ENCODE assay signal across 8 cellular contexts in the genomic region with DNA sequence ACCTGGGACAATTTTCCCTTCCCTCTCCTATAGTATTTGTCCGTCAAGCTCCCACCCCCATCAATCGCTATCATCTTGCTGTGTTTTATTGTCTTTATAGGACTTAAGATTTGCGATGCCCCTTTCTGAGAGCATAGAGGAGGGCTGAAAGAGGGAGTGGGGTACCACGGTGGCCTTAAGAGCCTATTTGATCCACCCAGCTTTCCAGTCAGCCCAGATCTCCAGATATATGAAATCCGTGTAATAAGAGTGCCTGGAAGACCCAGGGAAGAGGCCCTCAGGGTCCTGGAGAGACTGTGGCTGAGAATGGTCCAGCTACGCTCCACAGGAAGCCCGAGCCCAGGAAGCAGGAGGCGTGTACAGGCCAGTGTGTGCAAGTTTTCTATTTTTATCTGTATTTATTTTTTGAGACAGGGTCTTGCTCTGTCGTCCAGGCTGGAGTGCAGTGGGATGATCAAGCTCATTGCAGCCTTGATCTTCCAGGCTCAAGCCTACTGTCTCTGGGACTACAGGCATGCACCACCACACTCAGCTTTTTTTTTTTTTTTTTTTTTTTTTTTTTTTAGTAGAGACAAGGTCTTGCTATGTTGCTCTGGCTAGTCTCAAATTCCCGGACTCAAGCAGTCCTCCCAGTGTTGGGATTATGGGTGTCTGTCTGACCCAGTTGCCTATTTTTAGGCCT. TPM values are rescaled to one million over a fixed set of nuclear protein-coding genes. Genes with fewer than 3 reads are reported as not detected.
DNase-seq lines count a peak whose midpoint lies in the region; ATAC-seq and TF ChIP-seq lines count a peak whose summit lies in the region.

No MANE protein-coding gene starts in this region.

- no peaks in the 10 kb centered on the region for H3K9me3 Mint-ChIP-seq in activated naive CD4-positive, alpha-beta T cell treated with anti-CD3 and anti-CD28 coated beads for 36 hours
- no peaks in the 10 kb centered on the region for H3K9me3 Mint-ChIP-seq in activated naive CD8-positive, alpha-beta T cell (ENCODE audit: low read depth)

- H3K27me3 ChIP-seq in right lobe of liver (no peaks in the 10 kb centered on the region), tibial nerve (no peaks in the 10 kb centered on the region)

- H3K27ac ChIP-seq in right lobe of liver: peak overlapping the region; percentile 66 to 81 (median 78)
- peak overlapping the region in 3 of 4 donors; percentile 86 to 93 (median 92) for H3K27ac ChIP-seq in tibial nerve

- no peaks in the 10 kb centered on the region for H3K9me3 ChIP-seq in right lobe of liver
- H3K9me3 ChIP-seq in tibial nerve: no peaks in the 10 kb centered on the region

- no peaks in the 10 kb centered on the region for H3K27me3 Mint-ChIP-seq in activated naive CD4-positive, alpha-beta T cell treated with anti-CD3 and anti-CD28 coated beads for 36 hours (ENCODE audit: low read depth)
- no peaks in the 10 kb centered on the region for H3K27me3 Mint-ChIP-seq in activated naive CD8-positive, alpha-beta T cell

- TF ChIP-seq CTCF in right lobe of liver (IDR thresholded peaks at IDR 0.05) (no peak), tibial nerve (IDR thresholded peaks at IDR 0.05) (no peak)

- peaks cover 27% of the 10 kb centered on the region for H3K4me1 Mint-ChIP-seq in activated naive CD4-positive, alpha-beta T cell treated with anti-CD3 and anti-CD28 coated beads for 36 hours (ENCODE audit: low read depth)
- H3K4me1 Mint-ChIP-seq in activated naive CD8-positive, alpha-beta T cell (ENCODE audit: low read depth): peaks cover 22% of the 10 kb centered on the region

- CTCF ChIA-PET in activated naive CD4-positive, alpha-beta T cell treated with anti-CD3 and anti-CD28 coated beads for 36 hours (lab: Charles Lee): interaction anchor here (0.5 to 1.8 kb wide), 11 partner anchors 10 to 286 kb away, joined by 3 to 11 read pairs (median 4); partner anchors contain the start of gene SLC26A6

- intact Hi-C loops in activated naive CD4-positive, alpha-beta T cell treated with anti-CD3 and anti-CD28 coated beads for 36 hours (cut with micrococcal nuclease): loop anchor here (2.0 kb wide), 1 partner anchor 286 kb away; no protein-coding TSS in a partner anchor
- intact Hi-C loops in right lobe of liver (cut with DNase I): no loop called here

- H3K4me3 ChIP-seq in right lobe of liver (peak overlapping the region in 1 of 3 donors; percentile 74), tibial nerve (peak overlapping the region in 3 of 4 donors; percentile 84 to 96 (median 92))

- H3K36me3 ChIP-seq in right lobe of liver (peaks cover 0 to 41% (median 22%) of the 10 kb centered on the region in 4 donors), tibial nerve (peaks cover 4 to 58% (median 32%) of the 10 kb centered on the region in 3 donors)

- 50% methylated on average over 7 of the region's 10 CpGs for WGBS in right lobe of liver (ENCODE audit: insufficient coverage, low coverage, low lambda C conversion rate, missing lambda C conversion rate)
- 50 to 60% methylated on average over 9 to 10 of the region's 10 CpGs for WGBS in tibial nerve, 2 donors

- TF ChIP-seq POLR2A in right lobe of liver (IDR thresholded peaks at IDR 0.05): no peak
- no peak for TF ChIP-seq POLR2A in tibial nerve (IDR thresholded peaks at IDR 0.05)

- DNase-seq in activated naive CD4-positive, alpha-beta T cell treated with anti-CD3 and anti-CD28 coated beads for 36 hours: no peak
- no peak for DNase-seq in activated naive CD4-positive, alpha-beta T cell (lab: John Stamatoyannopoulos, UW)
- peak in 1 of 3 donors; percentile 28 for DNase-seq in right lobe of liver
- DNase-seq in tibial nerve (ENCODE audit: low spot score in 2 of 2): no peak
- no peak for DNase-seq in GM19238 (ENCODE audit: insufficient read length, low spot score)

- H3K4me1 ChIP-seq in right lobe of liver (peaks cover 0 to 22% (median 5%) of the 10 kb centered on the region in 4 donors), tibial nerve (peaks cover 0 to 70% (median 20%) of the 10 kb centered on the region in 4 donors)

- ATAC-seq in right lobe of liver: no peak
- no peak for ATAC-seq in HG03045 (IDR thresholded peaks at IDR 0.05; ENCODE audit: unreplicated experiment)
- no peak for ATAC-seq in GM18867 (IDR thresholded peaks at IDR 0.05; ENCODE audit: unreplicated experiment)

- H3K4me3 Mint-ChIP-seq in activated naive CD4-positive, alpha-beta T cell treated with anti-CD3 and anti-CD28 coated beads for 36 hours: peak overlapping the region; percentile 83
- H3K4me3 Mint-ChIP-seq in activated naive CD8-positive, alpha-beta T cell: peak overlapping the region; percentile 91

- peaks cover 15% of the 10 kb centered on the region for H3K36me3 Mint-ChIP-seq in activated naive CD4-positive, alpha-beta T cell treated with anti-CD3 and anti-CD28 coated beads for 36 hours (ENCODE audit: low read depth)
- no peaks in the 10 kb centered on the region for H3K36me3 Mint-ChIP-seq in activated naive CD8-positive, alpha-beta T cell

- H3K27ac Mint-ChIP-seq in activated naive CD4-positive, alpha-beta T cell treated with anti-CD3 and anti-CD28 coated beads for 36 hours: no peak overlapping the region
- H3K27ac Mint-ChIP-seq in activated naive CD8-positive, alpha-beta T cell: peak overlapping the region; percentile 24

- no peak for TF ChIP-seq EP300 in tibial nerve (IDR thresholded peaks at IDR 0.05)

RNA-seq across cellular contexts. Expression of gene NCKIPSD, which starts 1.0 kb away (rescaled TPM):
- total RNA-seq in activated naive CD4-positive, alpha-beta T cell treated with anti-CD3 and anti-CD28 coated beads for 36 hours: 10 to 100 TPM; 27.3 to 28.7 TPM
- total RNA-seq in right lobe of liver (10 to 100 TPM in 4 of 6 experiments, 1 to 10 TPM in 2; 6.8 to 27.3 (median 12.3) TPM), tibial nerve (10 to 100 TPM; 32.4 to 88.5 (median 51.8) TPM)

RNA-seq across cellular contexts. Expression of gene CELSR3, which starts 24.0 kb away (rescaled TPM):
- total RNA-seq in activated naive CD4-positive, alpha-beta T cell treated with anti-CD3 and anti-CD28 coated beads for 36 hours: 1 to 10 TPM; 4.9 to 5.1 TPM
- total RNA-seq in right lobe of liver (under 1 TPM; 0.15 to 0.68 (median 0.34) TPM), tibial nerve (10 to 100 TPM in 1 of 4 donors, 1 to 10 TPM in 2, under 1 TPM in 1; 0.87 to 13.5 (median 1.5) TPM)

RNA-seq across cellular contexts. Expression of gene IP6K2, which starts 30.3 kb away (rescaled TPM):
- total RNA-seq in activated naive CD4-positive, alpha-beta T cell treated with anti-CD3 and anti-CD28 coated beads for 36 hours: 10 to 100 TPM; 64.3 to 68.3 TPM
- 10 to 100 TPM; 25.4 to 31.4 (median 27.4) TPM for total RNA-seq in right lobe of liver
- total RNA-seq in tibial nerve: 100 to 1,000 TPM; 130 to 202 (median 171) TPM

RNA-seq across cellular contexts. Expression of gene SLC26A6, which starts 51.4 kb away (rescaled TPM):
- 10 to 100 TPM; 24.3 to 24.7 TPM for total RNA-seq in activated naive CD4-positive, alpha-beta T cell treated with anti-CD3 and anti-CD28 coated beads for 36 hours
- total RNA-seq in right lobe of liver: 1 to 10 TPM; 6.6 to 9.9 (median 8.6) TPM
- total RNA-seq in tibial nerve: 10 to 100 TPM; 13.8 to 26.4 (median 15.9) TPM
